ENCODE assay signal across 8 cellular contexts in the genomic region with DNA sequence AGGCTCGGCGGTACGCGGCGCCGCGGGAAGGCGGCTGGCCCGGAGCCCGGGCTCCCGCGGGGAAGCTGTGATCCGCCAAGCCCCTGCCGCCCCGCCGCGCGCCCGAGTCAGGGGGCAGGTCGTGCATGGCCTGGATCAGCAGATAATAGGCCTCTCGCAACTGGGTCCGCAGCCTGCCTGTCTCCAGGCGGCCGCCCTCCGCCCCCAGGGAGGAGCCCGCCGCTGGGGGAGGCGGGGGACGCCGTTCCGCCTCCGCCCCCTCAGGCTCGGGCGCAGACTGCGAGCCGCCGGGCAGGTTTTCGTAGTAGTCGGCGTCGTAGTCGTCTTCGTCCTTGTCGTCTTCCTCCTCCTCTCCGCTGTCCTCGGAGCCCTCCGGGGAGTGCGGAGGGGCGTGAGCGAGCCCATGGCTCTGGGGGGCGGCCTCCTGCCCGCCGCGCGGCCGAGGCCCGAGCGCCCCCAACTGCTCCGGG. TPM values are rescaled to one million over a fixed set of nuclear protein-coding genes. Genes with fewer than 3 reads are reported as not detected.
A peak's percentile ranks its signal among the peaks of the same experiment; 100 is the strongest.
DNase-seq lines count a peak whose midpoint lies in the region; ATAC-seq and TF ChIP-seq lines count a peak whose summit lies in the region.

A gene with protein sequence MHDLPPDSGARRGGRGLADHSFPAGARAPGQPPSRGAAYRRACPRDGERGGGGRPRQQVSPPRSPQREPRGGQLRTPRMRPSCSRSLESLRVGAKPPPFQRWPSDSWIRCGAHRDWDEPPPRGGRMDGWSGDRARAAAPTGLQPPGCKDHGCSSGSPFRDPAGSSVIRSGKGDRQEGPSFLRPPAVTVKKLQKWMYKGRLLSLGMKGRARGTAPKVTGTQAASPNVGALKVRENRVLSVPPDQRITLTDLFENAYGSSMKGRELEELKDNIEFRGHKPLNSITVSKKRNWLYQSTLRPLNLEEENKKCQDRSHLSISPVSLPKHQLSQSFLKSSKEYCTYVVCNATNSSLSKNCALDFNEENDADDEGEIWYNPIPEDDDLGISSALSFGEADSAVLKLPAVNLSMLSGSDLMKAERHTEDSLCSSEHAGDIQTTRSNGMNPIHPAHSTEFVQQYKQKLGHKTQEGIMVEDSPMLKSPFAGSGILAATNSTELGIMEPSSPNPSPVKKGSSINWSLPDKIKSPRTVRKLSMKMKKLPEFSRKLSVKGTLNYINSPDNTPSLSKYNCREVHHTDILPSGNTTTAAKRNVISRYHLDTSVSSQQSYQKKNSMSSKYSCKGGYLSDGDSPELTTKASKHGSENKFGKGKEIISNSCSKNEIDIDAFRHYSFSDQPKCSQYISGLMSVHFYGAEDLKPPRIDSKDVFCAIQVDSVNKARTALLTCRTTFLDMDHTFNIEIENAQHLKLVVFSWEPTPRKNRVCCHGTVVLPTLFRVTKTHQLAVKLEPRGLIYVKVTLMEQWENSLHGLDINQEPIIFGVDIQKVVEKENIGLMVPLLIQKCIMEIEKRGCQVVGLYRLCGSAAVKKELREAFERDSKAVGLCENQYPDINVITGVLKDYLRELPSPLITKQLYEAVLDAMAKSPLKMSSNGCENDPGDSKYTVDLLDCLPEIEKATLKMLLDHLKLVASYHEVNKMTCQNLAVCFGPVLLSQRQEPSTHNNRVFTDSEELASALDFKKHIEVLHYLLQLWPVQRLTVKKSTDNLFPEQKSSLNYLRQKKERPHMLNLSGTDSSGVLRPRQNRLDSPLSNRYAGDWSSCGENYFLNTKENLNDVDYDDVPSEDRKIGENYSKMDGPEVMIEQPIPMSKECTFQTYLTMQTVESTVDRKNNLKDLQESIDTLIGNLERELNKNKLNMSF (minus strand): TSS at position 147 of the 470 bp plus-strand sequence. CDS start 20 bp downstream, at position 127.

- H3K4me2 ChIP-seq in OCI-LY7 (ENCODE audit: low read length) (peak within 1 kb of the TSS; percentile 86), neural cell (ENCODE audit: low read length) (peak within 1 kb of the TSS; percentile 46)

- peak within 1 kb of the TSS; percentile 82 for H3K27ac ChIP-seq in CD4-positive, alpha-beta memory T cell (ENCODE audit: low read depth, low read length)
- H3K27ac ChIP-seq in OCI-LY7 (ENCODE audit: low read depth, low read length, poor library complexity, severe bottlenecking) (no peak within 1 kb of the TSS), neural cell (ENCODE audit: low read length) (no peak within 1 kb of the TSS)

- no peaks in the 10 kb centered on the region for H3K36me3 ChIP-seq in CD4-positive, alpha-beta memory T cell (ENCODE audit: insufficient read depth, low read length)
- H3K36me3 ChIP-seq in OCI-LY7 (ENCODE audit: insufficient read depth, low read length) = no peaks in the 10 kb centered on the region
- H3K36me3 ChIP-seq in neural cell (ENCODE audit: insufficient read depth, low read length) = no peaks in the 10 kb centered on the region

- ATAC-seq in GM19455 (IDR thresholded peaks at IDR 0.05; ENCODE audit: unreplicated experiment) = peak; percentile 87
- ATAC-seq in HG03571 (IDR thresholded peaks at IDR 0.05; ENCODE audit: unreplicated experiment) = peak; percentile 72

- H3K27me3 ChIP-seq in CD4-positive, alpha-beta memory T cell (ENCODE audit: insufficient read depth, low read length) = no peaks in the 10 kb centered on the region
- peaks cover 14% of the 10 kb centered on the region for H3K27me3 ChIP-seq in neural cell (ENCODE audit: insufficient read depth, low read depth, low read length)

- H3K27me3 Mint-ChIP-seq in CD4-positive, alpha-beta memory T cell = peaks cover 2 to 3% of the 10 kb centered on the region in 2 donors
- peaks cover 16% of the 10 kb centered on the region for H3K27me3 Mint-ChIP-seq in stimulated activated naive CD8-positive, alpha-beta T cell treated with anti-CD3 and anti-CD28 coated beads, Interleukin-15, Interleukin-2, amounts not matched to agents 100 ng/mL and 50 ng/mL, for 24 hours

- no peaks in the 10 kb centered on the region for H3K9me3 Mint-ChIP-seq in CD4-positive, alpha-beta memory T cell
- no peaks in the 10 kb centered on the region for H3K9me3 Mint-ChIP-seq in stimulated activated naive CD8-positive, alpha-beta T cell treated with anti-CD3 and anti-CD28 coated beads, Interleukin-15, Interleukin-2, amounts not matched to agents 100 ng/mL and 50 ng/mL, for 24 hours

- CTCF ChIA-PET in CD4-positive, alpha-beta memory T cell (lab: Charles Lee; ENCODE audit: partially characterized antibody) = interaction anchor here (1.0 to 2.2 kb wide), 6 partner anchors 39 to 256 kb away, joined by 3 to 9 read pairs (median 4); partner anchors contain the start of gene C1orf52
- CTCF ChIA-PET in OCI-LY7 (lab: Charles Lee; ENCODE audit: unreplicated experiment) = no interaction called here

- BruUV-seq in OCI-LY7 (replicated peaks; lab: Mats Ljungman, UMichigan) = no TSS peak

- peak within 1 kb of the TSS; percentile 58 for H2AFZ ChIP-seq in OCI-LY7 (ENCODE audit: low read length)
- H2AFZ ChIP-seq in neural cell (ENCODE audit: low read depth, low read length) = peak within 1 kb of the TSS; percentile 42

- POLR2A ChIA-PET in CD4-positive, alpha-beta memory T cell (lab: Charles Lee; ENCODE audit: partially characterized antibody) = interaction anchor here (0.8 to 3.3 kb wide), 10 partner anchors 7 to 1713 kb away, joined by 3 to 41 read pairs (median 5); partner anchors contain the start of genes BCL10, C1orf52, HS2ST1 and SELENOF
- POLR2A ChIA-PET in OCI-LY7 (lab: Charles Lee) = no interaction called here

- H3K9me2 ChIP-seq in OCI-LY7 (ENCODE audit: insufficient read depth, low read length) = no peaks in the 10 kb centered on the region
- H3K9me2 ChIP-seq in neural cell (ENCODE audit: insufficient read depth, low read length) = no peaks in the 10 kb centered on the region

- H3K4me1 ChIP-seq in CD4-positive, alpha-beta memory T cell (ENCODE audit: insufficient read depth, low read length) = peaks cover 27% of the 10 kb centered on the region
- no peaks in the 10 kb centered on the region for H3K4me1 ChIP-seq in OCI-LY7 (ENCODE audit: insufficient read depth, low read length, poor library complexity, severe bottlenecking)

- H3K27ac Mint-ChIP-seq in CD4-positive, alpha-beta memory T cell = peak within 1 kb of the TSS; percentile 97 to 99 (median 98)
- peak within 1 kb of the TSS; percentile 94 for H3K27ac Mint-ChIP-seq in stimulated activated naive CD8-positive, alpha-beta T cell treated with anti-CD3 and anti-CD28 coated beads, Interleukin-15, Interleukin-2, amounts not matched to agents 100 ng/mL and 50 ng/mL, for 24 hours

- H3F3A ChIP-seq in neural cell (ENCODE audit: insufficient read depth, low read length, poor library complexity, severe bottlenecking) = no peaks in the 10 kb centered on the region

- no peaks in the 10 kb centered on the region for H3K9me3 ChIP-seq in CD4-positive, alpha-beta memory T cell (ENCODE audit: control insufficient read depth in 1 of 2, low read length in 2 of 2)
- no peaks in the 10 kb centered on the region for H3K9me3 ChIP-seq in OCI-LY7 (ENCODE audit: low read length)
- H3K9me3 ChIP-seq in neural cell (ENCODE audit: low read length) = no peaks in the 10 kb centered on the region

- H3K4me3 ChIP-seq in CD4-positive, alpha-beta memory T cell (ENCODE audit: low read length in 2 of 2) = peak within 1 kb of the TSS; percentile 72 to 73
- H3K4me3 ChIP-seq in OCI-LY7 (ENCODE audit: low read depth, low read length, poor library complexity, severe bottlenecking) (peak within 1 kb of the TSS; percentile 67), neural cell (ENCODE audit: low read length) (peak within 1 kb of the TSS; percentile 85)

- H3K4me1 Mint-ChIP-seq in CD4-positive, alpha-beta memory T cell = peaks cover 18 to 37% (median 27%) of the 10 kb centered on the region in 4 donors
- peaks cover 28% of the 10 kb centered on the region for H3K4me1 Mint-ChIP-seq in stimulated activated naive CD8-positive, alpha-beta T cell treated with anti-CD3 and anti-CD28 coated beads, Interleukin-15, Interleukin-2, amounts not matched to agents 100 ng/mL and 50 ng/mL, for 24 hours (ENCODE audit: low read depth)

- H3K4me3 Mint-ChIP-seq in CD4-positive, alpha-beta memory T cell = peak within 1 kb of the TSS; percentile 96 to 99 (median 98)
- peak within 1 kb of the TSS; percentile 91 for H3K4me3 Mint-ChIP-seq in stimulated activated naive CD8-positive, alpha-beta T cell treated with anti-CD3 and anti-CD28 coated beads, Interleukin-15, Interleukin-2, amounts not matched to agents 100 ng/mL and 50 ng/mL, for 24 hours

- TF ChIP-seq EP300 in neural cell (conservative IDR thresholded peaks at IDR 0.05; ENCODE audit: poor library complexity, severe bottlenecking) = no peak

- no peak for TF ChIP-seq RAD21 in neural cell (conservative IDR thresholded peaks at IDR 0.05)

- H3K79me2 ChIP-seq in OCI-LY7 (ENCODE audit: insufficient read depth, low read depth, low read length) (no peaks in the 10 kb centered on the region), neural cell (replicated peaks; ENCODE audit: insufficient read depth, low read length) (peaks cover 4% of the 10 kb centered on the region)

- peaks cover 0 to 4% of the 10 kb centered on the region in 2 donors for H3K36me3 Mint-ChIP-seq in CD4-positive, alpha-beta memory T cell
- peaks cover 4% of the 10 kb centered on the region for H3K36me3 Mint-ChIP-seq in stimulated activated naive CD8-positive, alpha-beta T cell treated with anti-CD3 and anti-CD28 coated beads, Interleukin-15, Interleukin-2, amounts not matched to agents 100 ng/mL and 50 ng/mL, for 24 hours (ENCODE audit: low read depth)

- peak within 1 kb of the TSS; percentile 63 for H3K9ac ChIP-seq in neural cell (ENCODE audit: low read length)

- peak; percentile 84 to 89 (median 86) for DNase-seq in CD4-positive, alpha-beta memory T cell
- DNase-seq in OCI-LY7 (ENCODE audit: low spot score) (peak; percentile 35), activated T-helper 1 cell treated with Interleukin-2 at 50 U/mL for 16 hours (ENCODE audit: low read depth) (peak; percentile 74), fibroblast of peridontal ligament (ENCODE audit: extremely low read depth) (peak; percentile 61)

- intact Hi-C loops in CD4-positive, alpha-beta memory T cell (cut with micrococcal nuclease) = loop anchor here (1.0 to 10.0 kb wide), 10 partner anchors 39 to 1714 kb away; partner anchors contain the start of genes BCL10, C1orf52, HS2ST1 and MCOLN2
- intact Hi-C loops in OCI-LY7 (cut with micrococcal nuclease; ENCODE audit: unreplicated experiment) = no loop called here

- no peaks in the 10 kb centered on the region for H4K20me1 ChIP-seq in OCI-LY7 (ENCODE audit: insufficient read depth, low read length)
- H4K20me1 ChIP-seq in neural cell (ENCODE audit: insufficient read depth) = no peaks in the 10 kb centered on the region

- TF ChIP-seq CTCF in OCI-LY7 (conservative IDR thresholded peaks at IDR 0.05; ENCODE audit: low read length) (no peak), neural cell (IDR thresholded peaks at IDR 0.05; ENCODE audit: poor library complexity, severe bottlenecking) (no peak)

TF ChIP-seq in neural cell, 6 proteins besides CTCF, POLR2A, EP300 and RAD21 (continues in another document):
- TF ChIP-seq EZH2 (IDR thresholded peaks at IDR 0.05; ENCODE audit: borderline replicate concordance, insufficient read depth, low read length, poor library complexity, severe bottlenecking) (no peak), POLR2AphosphoS5 (IDR thresholded peaks at IDR 0.05) (no peak)

RNA-seq across cellular contexts. Expression of the gene that starts here (rescaled TPM):
- 1 to 10 TPM; 5.0 to 5.2 TPM for total RNA-seq in CD4-positive, alpha-beta memory T cell
- 1 to 10 TPM; 2.3 TPM for polyA plus RNA-seq in CD4-positive, alpha-beta memory T cell
- total RNA-seq in OCI-LY7 (2014; rRNA removed; shearing (Covaris generic)) = not detected in 2 replicates
- not detected in 2 replicates for total RNA-seq in OCI-LY7 (2022)
- 0.66 and 0.90 TPM in 2 replicates for polyA plus RNA-seq in neural cell
- 6.6 and 7.9 TPM in 2 replicates for polyA minus RNA-seq in neural cell

Comparison
In these comparisons a context has a peak if more than half of its experiments do, and no peak if none do; other contexts are left out.
1. RNA of the gene that starts here (total RNA-seq): 5.0 to 5.2 TPM in CD4-positive, alpha-beta memory T cell; not detected in OCI-LY7; every median in the first group is over 4 times any median in the second.
2. Peak in DNase-seq, H3K4me3 ChIP-seq and H3K4me2 ChIP-seq in OCI-LY7; RNA of the gene not detected or under 1 TPM.
3. DNase-seq: peak in every context shown above with its lines; median percentile 86 in CD4-positive, alpha-beta memory T cell; 74 in activated T-helper 1 cell treated with Interleukin-2 at 50 U/mL for 16 hours; 61 in fibroblast of peridontal ligament; 35 in OCI-LY7.
4. Peak in every context shown above with its lines, with median percentiles within 50 percentile points of each other: H3K4me3 ChIP-seq.